ENCODE assay signal across 2 cellular contexts in the genomic region with DNA sequence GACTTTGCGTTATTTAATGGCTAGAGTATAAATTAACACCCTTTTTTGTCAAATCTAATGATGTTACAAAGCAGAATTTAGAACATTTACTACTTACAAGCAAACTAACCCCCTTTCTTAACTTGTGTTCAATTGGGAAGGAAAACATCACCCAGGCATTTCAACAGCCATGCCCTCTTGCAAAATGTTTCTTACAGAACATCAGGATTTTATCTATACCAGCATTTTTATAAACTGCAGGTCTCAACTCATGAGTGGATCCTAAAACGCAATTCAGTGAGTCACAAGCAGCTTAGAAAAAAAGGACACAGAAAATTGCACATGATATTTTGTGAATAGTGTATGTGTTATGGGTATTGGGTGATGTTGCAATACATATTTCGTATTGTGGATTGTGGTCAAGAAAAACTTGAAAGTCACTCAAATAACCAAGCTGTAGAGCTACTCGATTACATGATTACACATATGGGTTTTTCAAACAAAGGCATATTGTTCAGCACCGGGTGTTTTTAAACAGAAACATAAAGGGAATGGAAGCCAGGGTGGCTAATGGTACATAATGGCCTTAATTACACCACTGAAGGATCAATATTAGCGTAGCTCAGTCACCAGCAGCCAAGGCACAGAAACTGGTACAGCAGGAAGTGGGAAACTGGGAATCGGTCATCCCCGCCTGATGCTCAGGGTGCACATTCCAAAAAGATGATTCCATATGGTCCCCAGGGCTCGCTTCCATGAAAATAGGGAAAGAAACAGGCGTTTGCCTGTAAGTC.
A peak's percentile ranks its signal among the peaks of the same experiment; 100 is the strongest.
TF ChIP-seq lines count a peak whose summit lies in the region.

No MANE protein-coding gene starts in this region.

TF ChIP-seq in K562, 482 proteins besides CTCF, POLR2A, EP300 and RAD21:
- TF ChIP-seq PPARD (CRISPR knock-in tag; IDR thresholded peaks at IDR 0.05) = no peak
- TF ChIP-seq CEBPB (tag; IDR thresholded peaks at IDR 0.05) = peak; percentile 95
- TF ChIP-seq WHSC1 (IDR thresholded peaks at IDR 0.05; ENCODE audit: low read length) = no peak
- TF ChIP-seq SLC30A9 (CRISPR knock-in tag; IDR thresholded peaks at IDR 0.05) = no peak
- peak; percentile 36; the same call in 1 of the 2 replicates for TF ChIP-seq CEBPG (CRISPR knock-in tag; IDR thresholded peaks at IDR 0.05)
- peak; percentile 82 to 84 for TF ChIP-seq CEBPG (tag; conservative IDR thresholded peaks at IDR 0.05 in 1 of 2, IDR thresholded peaks at IDR 0.05 in 1 of 2)
- no peak for TF ChIP-seq RBM14 (IDR thresholded peaks at IDR 0.05; ENCODE audit: borderline replicate concordance, insufficient read depth, low read depth, low read length)
- TF ChIP-seq RFX1 (IDR thresholded peaks at IDR 0.05) = no peak
- no peak for TF ChIP-seq SETDB1 (IDR thresholded peaks at IDR 0.05; ENCODE audit: low read length)
- TF ChIP-seq ZNF707 (CRISPR knock-in tag; conservative IDR thresholded peaks at IDR 0.05) = no peak

TF ChIP-seq in HepG2, 621 proteins besides CTCF, POLR2A, EP300 and RAD21 (continues in another document):
- TF ChIP-seq ZNF670 (CRISPR knock-in tag; IDR thresholded peaks at IDR 0.05; ENCODE audit: borderline replicate concordance) (0 out of 2 replicates have a peak, but pooled peaks have one; percentile 18), ELF1 (CRISPR knock-in tag; IDR thresholded peaks at IDR 0.05) (0 out of 2 replicates have a peak, but pooled peaks have one; percentile 39), ARNT2 (CRISPR knock-in tag; IDR thresholded peaks at IDR 0.05; ENCODE audit: low read depth) (peak; percentile 14; the same call in 1 of the 2 replicates), GATAD2A (CRISPR knock-in tag; IDR thresholded peaks at IDR 0.05) (peak; percentile 56), ZNF331 (CRISPR knock-in tag; IDR thresholded peaks at IDR 0.05) (0 out of 2 replicates have a peak, but pooled peaks have one; percentile 17), REXO4 (CRISPR knock-in tag; IDR thresholded peaks at IDR 0.05; ENCODE audit: borderline replicate concordance) (no peak), ZNF878 (CRISPR knock-in tag; IDR thresholded peaks at IDR 0.05) (0 out of 2 replicates have a peak, but pooled peaks have one; percentile 3), TGIF2 (CRISPR knock-in tag; IDR thresholded peaks at IDR 0.05) (no peak), IKZF4 (CRISPR knock-in tag; IDR thresholded peaks at IDR 0.05; ENCODE audit: borderline replicate concordance, low read depth, not compliant biosample characterization) (peak; percentile 56), ATF1 (CRISPR knock-in tag; IDR thresholded peaks at IDR 0.05) (0 out of 2 replicates have a peak, but pooled peaks have one; percentile 18), KDM5A (IDR thresholded peaks at IDR 0.05; ENCODE audit: borderline replicate concordance, low read length) (no peak; the same call in 1 of the 2 replicates), FIP1L1 (IDR thresholded peaks at IDR 0.05; ENCODE audit: borderline replicate concordance, insufficient read depth, low read depth, low read length) (no peak), ZKSCAN8 (CRISPR knock-in tag; IDR thresholded peaks at IDR 0.05; ENCODE audit: borderline replicate concordance) (no peak), ZNF530 (CRISPR knock-in tag; IDR thresholded peaks at IDR 0.05; ENCODE audit: low read depth) (no peak), NR3C1 (CRISPR knock-in tag; IDR thresholded peaks at IDR 0.05) (no peak), ZNF816 (CRISPR knock-in tag; IDR thresholded peaks at IDR 0.05; ENCODE audit: borderline replicate concordance) (peak; percentile 59), DPF2 (CRISPR knock-in tag; IDR thresholded peaks at IDR 0.05; ENCODE audit: borderline replicate concordance, low read depth) (no peak), EZH2 (conservative IDR thresholded peaks at IDR 0.05; ENCODE audit: low read depth, low read length) (no peak), ZNF367 (CRISPR knock-in tag; IDR thresholded peaks at IDR 0.05; ENCODE audit: borderline replicate concordance) (no peak), TBX2 (CRISPR knock-in tag; IDR thresholded peaks at IDR 0.05; ENCODE audit: borderline replicate concordance) (peak; percentile 73), SCMH1 (CRISPR knock-in tag; IDR thresholded peaks at IDR 0.05; ENCODE audit: borderline replicate concordance) (no peak), CEBPB (IDR thresholded peaks at IDR 0.05; ENCODE audit: borderline replicate concordance, low read depth, low read length) (peak; percentile 96), CC2D1A (CRISPR knock-in tag; IDR thresholded peaks at IDR 0.05) (0 out of 2 replicates have a peak, but pooled peaks have one; percentile 73), SSRP1 (CRISPR knock-in tag; IDR thresholded peaks at IDR 0.05) (0 out of 2 replicates have a peak, but pooled peaks have one; percentile 11), SAFB2 (CRISPR knock-in tag; IDR thresholded peaks at IDR 0.05; ENCODE audit: borderline replicate concordance, low read depth) (no peak), ZNF607 (CRISPR knock-in tag; IDR thresholded peaks at IDR 0.05; ENCODE audit: borderline replicate concordance) (0 out of 2 replicates have a peak, but pooled peaks have one; percentile 40), NCOA2 (CRISPR knock-in tag; IDR thresholded peaks at IDR 0.05) (peak; percentile 46), PRPF4 (IDR thresholded peaks at IDR 0.05; ENCODE audit: low read depth, low read length, poor library complexity, severe bottlenecking) (no peak), FOSL2 (CRISPR knock-in tag; IDR thresholded peaks at IDR 0.05) (peak; percentile 59)
- TF ChIP-seq, protein P1, sequence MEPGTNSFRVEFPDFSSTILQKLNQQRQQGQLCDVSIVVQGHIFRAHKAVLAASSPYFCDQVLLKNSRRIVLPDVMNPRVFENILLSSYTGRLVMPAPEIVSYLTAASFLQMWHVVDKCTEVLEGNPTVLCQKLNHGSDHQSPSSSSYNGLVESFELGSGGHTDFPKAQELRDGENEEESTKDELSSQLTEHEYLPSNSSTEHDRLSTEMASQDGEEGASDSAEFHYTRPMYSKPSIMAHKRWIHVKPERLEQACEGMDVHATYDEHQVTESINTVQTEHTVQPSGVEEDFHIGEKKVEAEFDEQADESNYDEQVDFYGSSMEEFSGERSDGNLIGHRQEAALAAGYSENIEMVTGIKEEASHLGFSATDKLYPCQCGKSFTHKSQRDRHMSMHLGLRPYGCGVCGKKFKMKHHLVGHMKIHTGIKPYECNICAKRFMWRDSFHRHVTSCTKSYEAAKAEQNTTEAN (CRISPR knock-in tag; conservative IDR thresholded peaks at IDR 0.05) = no peak
- TF ChIP-seq, protein P2, sequence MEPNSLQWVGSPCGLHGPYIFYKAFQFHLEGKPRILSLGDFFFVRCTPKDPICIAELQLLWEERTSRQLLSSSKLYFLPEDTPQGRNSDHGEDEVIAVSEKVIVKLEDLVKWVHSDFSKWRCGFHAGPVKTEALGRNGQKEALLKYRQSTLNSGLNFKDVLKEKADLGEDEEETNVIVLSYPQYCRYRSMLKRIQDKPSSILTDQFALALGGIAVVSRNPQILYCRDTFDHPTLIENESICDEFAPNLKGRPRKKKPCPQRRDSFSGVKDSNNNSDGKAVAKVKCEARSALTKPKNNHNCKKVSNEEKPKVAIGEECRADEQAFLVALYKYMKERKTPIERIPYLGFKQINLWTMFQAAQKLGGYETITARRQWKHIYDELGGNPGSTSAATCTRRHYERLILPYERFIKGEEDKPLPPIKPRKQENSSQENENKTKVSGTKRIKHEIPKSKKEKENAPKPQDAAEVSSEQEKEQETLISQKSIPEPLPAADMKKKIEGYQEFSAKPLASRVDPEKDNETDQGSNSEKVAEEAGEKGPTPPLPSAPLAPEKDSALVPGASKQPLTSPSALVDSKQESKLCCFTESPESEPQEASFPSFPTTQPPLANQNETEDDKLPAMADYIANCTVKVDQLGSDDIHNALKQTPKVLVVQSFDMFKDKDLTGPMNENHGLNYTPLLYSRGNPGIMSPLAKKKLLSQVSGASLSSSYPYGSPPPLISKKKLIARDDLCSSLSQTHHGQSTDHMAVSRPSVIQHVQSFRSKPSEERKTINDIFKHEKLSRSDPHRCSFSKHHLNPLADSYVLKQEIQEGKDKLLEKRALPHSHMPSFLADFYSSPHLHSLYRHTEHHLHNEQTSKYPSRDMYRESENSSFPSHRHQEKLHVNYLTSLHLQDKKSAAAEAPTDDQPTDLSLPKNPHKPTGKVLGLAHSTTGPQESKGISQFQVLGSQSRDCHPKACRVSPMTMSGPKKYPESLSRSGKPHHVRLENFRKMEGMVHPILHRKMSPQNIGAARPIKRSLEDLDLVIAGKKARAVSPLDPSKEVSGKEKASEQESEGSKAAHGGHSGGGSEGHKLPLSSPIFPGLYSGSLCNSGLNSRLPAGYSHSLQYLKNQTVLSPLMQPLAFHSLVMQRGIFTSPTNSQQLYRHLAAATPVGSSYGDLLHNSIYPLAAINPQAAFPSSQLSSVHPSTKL (CRISPR knock-in tag; IDR thresholded peaks at IDR 0.05) = peak; percentile 64
- TF ChIP-seq, protein P3, sequence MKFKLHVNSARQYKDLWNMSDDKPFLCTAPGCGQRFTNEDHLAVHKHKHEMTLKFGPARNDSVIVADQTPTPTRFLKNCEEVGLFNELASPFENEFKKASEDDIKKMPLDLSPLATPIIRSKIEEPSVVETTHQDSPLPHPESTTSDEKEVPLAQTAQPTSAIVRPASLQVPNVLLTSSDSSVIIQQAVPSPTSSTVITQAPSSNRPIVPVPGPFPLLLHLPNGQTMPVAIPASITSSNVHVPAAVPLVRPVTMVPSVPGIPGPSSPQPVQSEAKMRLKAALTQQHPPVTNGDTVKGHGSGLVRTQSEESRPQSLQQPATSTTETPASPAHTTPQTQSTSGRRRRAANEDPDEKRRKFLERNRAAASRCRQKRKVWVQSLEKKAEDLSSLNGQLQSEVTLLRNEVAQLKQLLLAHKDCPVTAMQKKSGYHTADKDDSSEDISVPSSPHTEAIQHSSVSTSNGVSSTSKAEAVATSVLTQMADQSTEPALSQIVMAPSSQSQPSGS (CRISPR knock-in tag; IDR thresholded peaks at IDR 0.05) = 0 out of 2 replicates have a peak, but pooled peaks have one; percentile 4
- TF ChIP-seq, protein P4, sequence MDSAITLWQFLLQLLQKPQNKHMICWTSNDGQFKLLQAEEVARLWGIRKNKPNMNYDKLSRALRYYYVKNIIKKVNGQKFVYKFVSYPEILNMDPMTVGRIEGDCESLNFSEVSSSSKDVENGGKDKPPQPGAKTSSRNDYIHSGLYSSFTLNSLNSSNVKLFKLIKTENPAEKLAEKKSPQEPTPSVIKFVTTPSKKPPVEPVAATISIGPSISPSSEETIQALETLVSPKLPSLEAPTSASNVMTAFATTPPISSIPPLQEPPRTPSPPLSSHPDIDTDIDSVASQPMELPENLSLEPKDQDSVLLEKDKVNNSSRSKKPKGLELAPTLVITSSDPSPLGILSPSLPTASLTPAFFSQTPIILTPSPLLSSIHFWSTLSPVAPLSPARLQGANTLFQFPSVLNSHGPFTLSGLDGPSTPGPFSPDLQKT (CRISPR knock-in tag; IDR thresholded peaks at IDR 0.05; ENCODE audit: borderline replicate concordance) = no peak
- TF ChIP-seq, protein P5, sequence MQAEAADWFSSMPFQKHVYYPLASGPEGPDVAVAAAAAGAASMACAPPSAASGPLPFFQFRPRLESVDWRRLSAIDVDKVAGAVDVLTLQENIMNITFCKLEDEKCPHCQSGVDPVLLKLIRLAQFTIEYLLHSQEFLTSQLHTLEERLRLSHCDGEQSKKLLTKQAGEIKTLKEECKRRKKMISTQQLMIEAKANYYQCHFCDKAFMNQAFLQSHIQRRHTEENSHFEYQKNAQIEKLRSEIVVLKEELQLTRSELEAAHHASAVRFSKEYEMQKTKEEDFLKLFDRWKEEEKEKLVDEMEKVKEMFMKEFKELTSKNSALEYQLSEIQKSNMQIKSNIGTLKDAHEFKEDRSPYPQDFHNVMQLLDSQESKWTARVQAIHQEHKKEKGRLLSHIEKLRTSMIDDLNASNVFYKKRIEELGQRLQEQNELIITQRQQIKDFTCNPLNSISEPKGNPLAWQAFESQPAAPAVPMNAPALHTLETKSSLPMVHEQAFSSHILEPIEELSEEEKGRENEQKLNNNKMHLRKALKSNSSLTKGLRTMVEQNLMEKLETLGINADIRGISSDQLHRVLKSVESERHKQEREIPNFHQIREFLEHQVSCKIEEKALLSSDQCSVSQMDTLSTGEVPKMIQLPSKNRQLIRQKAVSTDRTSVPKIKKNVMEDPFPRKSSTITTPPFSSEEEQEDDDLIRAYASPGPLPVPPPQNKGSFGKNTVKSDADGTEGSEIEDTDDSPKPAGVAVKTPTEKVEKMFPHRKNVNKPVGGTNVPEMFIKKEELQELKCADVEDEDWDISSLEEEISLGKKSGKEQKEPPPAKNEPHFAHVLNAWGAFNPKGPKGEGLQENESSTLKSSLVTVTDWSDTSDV (CRISPR knock-in tag; IDR thresholded peaks at IDR 0.05) = no peak
- TF ChIP-seq, protein P6, sequence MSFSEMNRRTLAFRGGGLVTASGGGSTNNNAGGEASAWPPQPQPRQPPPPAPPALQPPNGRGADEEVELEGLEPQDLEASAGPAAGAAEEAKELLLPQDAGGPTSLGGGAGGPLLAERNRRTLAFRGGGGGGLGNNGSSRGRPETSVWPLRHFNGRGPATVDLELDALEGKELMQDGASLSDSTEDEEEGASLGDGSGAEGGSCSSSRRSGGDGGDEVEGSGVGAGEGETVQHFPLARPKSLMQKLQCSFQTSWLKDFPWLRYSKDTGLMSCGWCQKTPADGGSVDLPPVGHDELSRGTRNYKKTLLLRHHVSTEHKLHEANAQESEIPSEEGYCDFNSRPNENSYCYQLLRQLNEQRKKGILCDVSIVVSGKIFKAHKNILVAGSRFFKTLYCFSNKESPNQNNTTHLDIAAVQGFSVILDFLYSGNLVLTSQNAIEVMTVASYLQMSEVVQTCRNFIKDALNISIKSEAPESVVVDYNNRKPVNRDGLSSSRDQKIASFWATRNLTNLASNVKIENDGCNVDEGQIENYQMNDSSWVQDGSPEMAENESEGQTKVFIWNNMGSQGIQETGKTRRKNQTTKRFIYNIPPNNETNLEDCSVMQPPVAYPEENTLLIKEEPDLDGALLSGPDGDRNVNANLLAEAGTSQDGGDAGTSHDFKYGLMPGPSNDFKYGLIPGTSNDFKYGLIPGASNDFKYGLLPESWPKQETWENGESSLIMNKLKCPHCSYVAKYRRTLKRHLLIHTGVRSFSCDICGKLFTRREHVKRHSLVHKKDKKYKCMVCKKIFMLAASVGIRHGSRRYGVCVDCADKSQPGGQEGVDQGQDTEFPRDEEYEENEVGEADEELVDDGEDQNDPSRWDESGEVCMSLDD (CRISPR knock-in tag; IDR thresholded peaks at IDR 0.05; ENCODE audit: borderline replicate concordance) = no peak
- TF ChIP-seq, protein P7, sequence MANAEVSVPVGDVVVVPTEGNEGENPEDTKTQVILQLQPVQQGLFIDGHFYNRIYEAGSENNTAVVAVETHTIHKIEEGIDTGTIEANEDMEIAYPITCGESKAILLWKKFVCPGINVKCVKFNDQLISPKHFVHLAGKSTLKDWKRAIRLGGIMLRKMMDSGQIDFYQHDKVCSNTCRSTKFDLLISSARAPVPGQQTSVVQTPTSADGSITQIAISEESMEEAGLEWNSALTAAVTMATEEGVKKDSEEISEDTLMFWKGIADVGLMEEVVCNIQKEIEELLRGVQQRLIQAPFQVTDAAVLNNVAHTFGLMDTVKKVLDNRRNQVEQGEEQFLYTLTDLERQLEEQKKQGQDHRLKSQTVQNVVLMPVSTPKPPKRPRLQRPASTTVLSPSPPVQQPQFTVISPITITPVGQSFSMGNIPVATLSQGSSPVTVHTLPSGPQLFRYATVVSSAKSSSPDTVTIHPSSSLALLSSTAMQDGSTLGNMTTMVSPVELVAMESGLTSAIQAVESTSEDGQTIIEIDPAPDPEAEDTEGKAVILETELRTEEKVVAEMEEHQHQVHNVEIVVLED (CRISPR knock-in tag; IDR thresholded peaks at IDR 0.05; ENCODE audit: borderline replicate concordance) = 0 out of 2 replicates have a peak, but pooled peaks have one; percentile 14
- TF ChIP-seq, protein P8, sequence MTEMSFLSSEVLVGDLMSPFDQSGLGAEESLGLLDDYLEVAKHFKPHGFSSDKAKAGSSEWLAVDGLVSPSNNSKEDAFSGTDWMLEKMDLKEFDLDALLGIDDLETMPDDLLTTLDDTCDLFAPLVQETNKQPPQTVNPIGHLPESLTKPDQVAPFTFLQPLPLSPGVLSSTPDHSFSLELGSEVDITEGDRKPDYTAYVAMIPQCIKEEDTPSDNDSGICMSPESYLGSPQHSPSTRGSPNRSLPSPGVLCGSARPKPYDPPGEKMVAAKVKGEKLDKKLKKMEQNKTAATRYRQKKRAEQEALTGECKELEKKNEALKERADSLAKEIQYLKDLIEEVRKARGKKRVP (CRISPR knock-in tag; IDR thresholded peaks at IDR 0.05) = peak in 1 of 2 experiments; percentile 76; a peak in 2 of 4 replicates
